ENCODE assay signal across 8 cellular contexts in genomic region chr11:72736452-72737069, GRCh38. TPM values are rescaled to one million over a fixed set of nuclear protein-coding genes. Genes with fewer than 3 reads are reported as not detected.
DNase-seq lines count a peak whose midpoint lies in the region; ATAC-seq and TF ChIP-seq lines count a peak whose summit lies in the region.

No MANE protein-coding gene starts in this region.

- no peaks in the 10 kb centered on the region for H3K27me3 ChIP-seq in OCI-LY3 (ENCODE audit: low read depth, low read length)
- no peaks in the 10 kb centered on the region for H3K27me3 ChIP-seq in foreskin keratinocyte
- H3K27me3 ChIP-seq in skeletal muscle satellite cell (ENCODE audit: control insufficient read depth, insufficient read depth, low read length): no peaks in the 10 kb centered on the region

- peaks cover 31% of the 10 kb centered on the region for H3K79me2 ChIP-seq in OCI-LY3 (ENCODE audit: low read length)

- H3K4me2 ChIP-seq in OCI-LY3 (ENCODE audit: low read length) (peak overlapping the region; percentile 3; the same call in 1 of the 2 replicates), skeletal muscle satellite cell (ENCODE audit: low read length) (peak overlapping the region; percentile 38)

- TF ChIP-seq CTCF in OCI-LY3 (IDR thresholded peaks at IDR 0.05; ENCODE audit: low read depth, low read length) (no peak), foreskin keratinocyte (conservative IDR thresholded peaks at IDR 0.05) (no peak)

- H3K4me1 ChIP-seq in OCI-LY3 (ENCODE audit: low read length) (peaks cover 47% of the 10 kb centered on the region), foreskin keratinocyte (peaks cover 16% of the 10 kb centered on the region), skeletal muscle satellite cell (ENCODE audit: control insufficient read depth, insufficient read depth, low read length) (peaks cover 37% of the 10 kb centered on the region)

- H3K9ac ChIP-seq in OCI-LY3 (ENCODE audit: low read length) (no peak overlapping the region), skeletal muscle satellite cell (ENCODE audit: low read depth, low read length) (no peak overlapping the region)

- DNase-seq in Daoy (ENCODE audit: low read depth) (peak; percentile 75), activated T-cell treated with anti-CD3 and anti-CD28 coated beads for 4 hours (peak; percentile 47), foreskin keratinocyte (peak in 1 of 2 donors; percentile 57), NCI-H526 treated with DMSO at 0.1 percent for 48 hours (lab: John Stamatoyannopoulos, UW) (no peak)

- H4K20me1 ChIP-seq in OCI-LY3 (ENCODE audit: insufficient read depth, low read length): 0 out of 2 replicates have a peak, but pooled peaks cover 3% of the 10 kb centered on the region

- H3K9me3 ChIP-seq in OCI-LY3 (ENCODE audit: insufficient read depth, low read length) (no peaks in the 10 kb centered on the region), skeletal muscle satellite cell (replicated peaks; ENCODE audit: low read length) (no peaks in the 10 kb centered on the region)

- H3K27ac ChIP-seq in OCI-LY3 (ENCODE audit: low read length) (no peak overlapping the region), foreskin keratinocyte (peak overlapping the region; percentile 18)

- no peak overlapping the region for H2AFZ ChIP-seq in OCI-LY3 (ENCODE audit: low read depth, low read length)

- H3K4me3 ChIP-seq in OCI-LY3 (ENCODE audit: low read length) (no peak overlapping the region), skeletal muscle satellite cell (ENCODE audit: low read length) (peak overlapping the region; percentile 1)

- H3K36me3 ChIP-seq in OCI-LY3 (replicated peaks; ENCODE audit: low read depth, low read length) (peaks cover 9% of the 10 kb centered on the region), skeletal muscle satellite cell (ENCODE audit: insufficient read depth, low read length) (no peaks in the 10 kb centered on the region)

- ATAC-seq in foreskin keratinocyte (peak; percentile 73), HG02759 (IDR thresholded peaks at IDR 0.05; ENCODE audit: unreplicated experiment) (no peak), HG02840 (IDR thresholded peaks at IDR 0.05; ENCODE audit: low FRiP score, unreplicated experiment) (no peak)

RNA-seq across cellular contexts. Expression of gene ARAP1, which starts 15.6 kb away (rescaled TPM):
- 52.9 and 55.7 TPM in 2 replicates for total RNA-seq in Daoy (2014; rRNA removed; shearing (Covaris generic))
- 50.2 and 51.8 TPM in 2 replicates for total RNA-seq in foreskin keratinocyte
- polyA plus RNA-seq in foreskin keratinocyte: 38.5 and 40.3 TPM in 2 replicates
- 51.1 and 60.3 TPM in 2 replicates for total RNA-seq in skeletal muscle satellite cell (2012; rRNA removed)

RNA-seq across cellular contexts. Expression of gene STARD10, which starts 57.3 kb away (rescaled TPM):
- 16.7 and 21.5 TPM in 2 replicates for total RNA-seq in Daoy (2014; rRNA removed; shearing (Covaris generic))
- 77.4 and 80.2 TPM in 2 replicates for total RNA-seq in foreskin keratinocyte
- polyA plus RNA-seq in foreskin keratinocyte: 110 and 113 TPM in 2 replicates
- total RNA-seq in skeletal muscle satellite cell (2012; rRNA removed): 4.4 and 4.8 TPM in 2 replicates
